In the genomic region with DNA sequence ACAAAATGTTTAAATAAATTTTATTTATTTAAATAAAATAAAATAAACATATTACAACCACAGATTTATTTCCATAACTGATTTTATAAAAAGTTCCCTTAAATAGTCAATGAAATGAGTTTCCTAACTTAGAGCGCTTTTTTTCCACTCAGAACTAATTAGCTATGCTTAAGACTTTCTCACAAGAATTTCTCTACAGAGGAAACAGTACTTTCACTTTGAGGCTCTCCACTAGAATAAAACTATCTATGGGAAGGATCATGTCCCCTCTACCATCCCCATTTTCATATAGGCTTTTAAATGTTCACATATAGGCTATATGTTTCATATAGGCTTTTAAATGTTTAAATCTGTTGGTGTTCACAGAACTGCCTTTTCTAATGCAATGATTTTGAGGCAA, we compare ENCODE assay signal across 17 cellular contexts. TPM values are rescaled to one million over a fixed set of nuclear protein-coding genes. Genes with fewer than 3 reads are reported as not detected.
DNase-seq lines count a peak whose midpoint lies in the region; ATAC-seq and TF ChIP-seq lines count a peak whose summit lies in the region.
"Had no signal": no experiment of that assay in that cellular context is flagged by ENCODE, and none has a peak within 500 bp of the region (broad histone marks: within the 10 kb centered on the region; RNA-seq: fewer than 3 reads in every experiment).

No MANE protein-coding gene starts in this region.

- H3K27ac Mint-ChIP-seq in activated CD4-positive, alpha-beta T cell treated with anti-CD3 and anti-CD28 coated beads, Interleukin-2, amount 10 ng/mL, durations not matched to agents 24 days and 14 days = peak overlapping the region; percentile 61
- H3K27ac Mint-ChIP-seq in activated CD8-positive, alpha-beta T cell treated with anti-CD3 and anti-CD28 coated beads for 36 hours = peak overlapping the region; percentile 71
- H3K27ac Mint-ChIP-seq in neural crest cell (ENCODE audit: unreplicated experiment) = no peak overlapping the region

- POLR2A ChIA-PET in activated CD8-positive, alpha-beta T cell treated with anti-CD3 and anti-CD28 coated beads for 36 hours (lab: Charles Lee) = no interaction called here

- H3K9me3 Mint-ChIP-seq in activated CD4-positive, alpha-beta T cell treated with anti-CD3 and anti-CD28 coated beads, Interleukin-2, amount 10 ng/mL, durations not matched to agents 24 days and 14 days = peaks cover 6% of the 10 kb centered on the region
- H3K9me3 Mint-ChIP-seq in activated CD8-positive, alpha-beta T cell treated with anti-CD3 and anti-CD28 coated beads for 36 hours = no peaks in the 10 kb centered on the region
- H3K9me3 Mint-ChIP-seq in neural crest cell = no peaks in the 10 kb centered on the region

- ATAC-seq in HG02870 (IDR thresholded peaks at IDR 0.05; ENCODE audit: unreplicated experiment) = peak; percentile 48
- ATAC-seq in activated CD8-positive, alpha-beta T cell treated with anti-CD3 and anti-CD28 coated beads for 36 hours = peak; percentile 61
- ATAC-seq in HG02571 (IDR thresholded peaks at IDR 0.05; ENCODE audit: unreplicated experiment) = no peak
- no peak for ATAC-seq in HG03442 (IDR thresholded peaks at IDR 0.05; ENCODE audit: unreplicated experiment)
- ATAC-seq: A549, K562, Panc1 had no signal

- intact Hi-C loops in activated CD4-positive, alpha-beta T cell treated with anti-CD3 and anti-CD28 coated beads, Interleukin-2, amount 10 ng/mL, durations not matched to agents 24 days and 14 days (cut with micrococcal nuclease) = no loop called here
- intact Hi-C loops in activated CD8-positive, alpha-beta T cell treated with anti-CD3 and anti-CD28 coated beads for 36 hours (cut with micrococcal nuclease) = no loop called here

- H3K27me3 Mint-ChIP-seq in activated CD4-positive, alpha-beta T cell treated with anti-CD3 and anti-CD28 coated beads, Interleukin-2, amount 10 ng/mL, durations not matched to agents 24 days and 14 days = no peaks in the 10 kb centered on the region
- no peaks in the 10 kb centered on the region for H3K27me3 Mint-ChIP-seq in activated CD8-positive, alpha-beta T cell treated with anti-CD3 and anti-CD28 coated beads for 36 hours
- H3K27me3 Mint-ChIP-seq in neural crest cell (ENCODE audit: low read depth) = no peaks in the 10 kb centered on the region

- no peak for TF ChIP-seq CTCF in activated CD8-positive, alpha-beta T cell treated with anti-CD3 and anti-CD28 coated beads for 36 hours (IDR thresholded peaks at IDR 0.05)
- TF ChIP-seq CTCF in neural crest cell (conservative IDR thresholded peaks at IDR 0.05) = no peak

- peak overlapping the region; percentile 54 for H3K4me3 Mint-ChIP-seq in activated CD4-positive, alpha-beta T cell treated with anti-CD3 and anti-CD28 coated beads, Interleukin-2, amount 10 ng/mL, durations not matched to agents 24 days and 14 days
- H3K4me3 Mint-ChIP-seq in activated CD8-positive, alpha-beta T cell treated with anti-CD3 and anti-CD28 coated beads for 36 hours = peak overlapping the region; percentile 36
- H3K4me3 Mint-ChIP-seq in neural crest cell = peak overlapping the region; percentile 47

- CTCF ChIA-PET in activated CD8-positive, alpha-beta T cell treated with anti-CD3 and anti-CD28 coated beads for 36 hours (lab: Charles Lee) = interaction anchor here (1.0 kb wide), 1 partner anchor 12 kb away, joined by 3 read pairs; no protein-coding TSS in a partner anchor

- H3K36me3 Mint-ChIP-seq in activated CD4-positive, alpha-beta T cell treated with anti-CD3 and anti-CD28 coated beads, Interleukin-2, amount 10 ng/mL, durations not matched to agents 24 days and 14 days (ENCODE audit: low read depth) = peaks cover 15% of the 10 kb centered on the region
- peaks cover 20% of the 10 kb centered on the region for H3K36me3 Mint-ChIP-seq in activated CD8-positive, alpha-beta T cell treated with anti-CD3 and anti-CD28 coated beads for 36 hours (ENCODE audit: low read depth)
- H3K36me3 Mint-ChIP-seq in neural crest cell (ENCODE audit: low read depth) = peaks cover 3% of the 10 kb centered on the region

- DNase-seq in activated CD4-positive, alpha-beta T cell treated with anti-CD3 and anti-CD28 coated beads, Interleukin-2, amount 10 ng/mL, durations not matched to agents 24 days and 14 days = no peak
- no peak for DNase-seq in activated CD4-positive, alpha-beta T cell treated with anti-CD3 and anti-CD28 coated beads for 1 hour
- DNase-seq in activated CD8-positive, alpha-beta T cell treated with anti-CD3 and anti-CD28 coated beads for 36 hours = no peak
- DNase-seq in neural crest cell (ENCODE audit: low read depth, low spot score) (no peak), NCI-H524 (lab: John Stamatoyannopoulos, UW) (no peak)
- DNase-seq: activated CD4-positive, alpha-beta T cell treated with anti-CD3 and anti-CD28 coated beads, Interleukin-2, amount 50 U/mL, for 1 hour; COR-L47; midbrain; NCI-H1436; NCI-H446 treated with DMSO at 0.1 percent for 48 hours; substantia nigra had no signal

- H3K4me1 Mint-ChIP-seq in activated CD4-positive, alpha-beta T cell treated with anti-CD3 and anti-CD28 coated beads, Interleukin-2, amount 10 ng/mL, durations not matched to agents 24 days and 14 days = peaks cover 22% of the 10 kb centered on the region
- H3K4me1 Mint-ChIP-seq in activated CD8-positive, alpha-beta T cell treated with anti-CD3 and anti-CD28 coated beads for 36 hours (ENCODE audit: low read depth) = peaks cover 52% of the 10 kb centered on the region
- peaks cover 47% of the 10 kb centered on the region for H3K4me1 Mint-ChIP-seq in neural crest cell

RNA-seq across cellular contexts. Expression of gene DPH5, which starts 40.0 kb away (rescaled TPM):
- 37.5 and 41.0 TPM in 2 replicates for total RNA-seq in activated CD4-positive, alpha-beta T cell treated with anti-CD3 and anti-CD28 coated beads, Interleukin-2, amount 10 ng/mL, durations not matched to agents 24 days and 14 days
- 10 to 100 TPM; 77.3 to 77.4 TPM for total RNA-seq in activated CD8-positive, alpha-beta T cell treated with anti-CD3 and anti-CD28 coated beads for 36 hours
- total RNA-seq in neural crest cell = 69.4 and 72.1 TPM in 2 replicates

Comparison
In these comparisons a context has a peak if more than half of its experiments do, and no peak if none do; other contexts are left out.
1. ATAC-seq: peak in HG02870 (single experiment) and activated CD8-positive, alpha-beta T cell treated with anti-CD3 and anti-CD28 coated beads for 36 hours (single experiment); none in HG02571 (single experiment) and HG03442 (single experiment).
2. Peak in every context shown above with its lines, with median percentiles within 50 percentile points of each other: H3K4me3 Mint-ChIP-seq.